19 cellular contexts compared by ENCODE assay signal in genomic region chr2:11177871-11178598, GRCh38. TPM values are rescaled to one million over a fixed set of nuclear protein-coding genes. Genes with fewer than 3 reads are reported as not detected.
DNase-seq lines count a peak whose midpoint lies in the region; ATAC-seq and TF ChIP-seq lines count a peak whose summit lies in the region.
"Had no signal": no experiment of that assay in that cellular context is flagged by ENCODE, and none has a peak within 500 bp of the region (broad histone marks: within the 10 kb centered on the region; RNA-seq: fewer than 3 reads in every experiment).

No MANE protein-coding gene starts in this region.

- H4K20me1 ChIP-seq in OCI-LY7 (ENCODE audit: insufficient read depth, low read length), result no peaks in the 10 kb centered on the region

- no peak overlapping the region for H3K4me3 Mint-ChIP-seq in T-helper 2 cell treated with Interferon-gamma antibody and Interleukin-4, amounts not matched to agents 5 μg/mL and 100 μg/mL, for 36 hours
- no peak overlapping the region for H3K4me3 Mint-ChIP-seq in activated CD8-positive, alpha-beta T cell treated with anti-CD3 and anti-CD28 coated beads, Interleukin-2, amount 10 ng/mL, durations not matched to agents 7 days and 5 days
- H3K4me3 Mint-ChIP-seq: CD14-positive monocyte had no signal

- CTCF ChIA-PET in OCI-LY7 (lab: Charles Lee; ENCODE audit: unreplicated experiment), result no interaction called here
- CTCF ChIA-PET in activated CD8-positive, alpha-beta T cell treated with anti-CD3 and anti-CD28 coated beads, Interleukin-2, amount 10 ng/mL, durations not matched to agents 7 days and 5 days (lab: Charles Lee), result no interaction called here

- BruUV-seq in OCI-LY7 (replicated peaks; lab: Mats Ljungman, UMichigan), result TSS peak; percentile 59

- DNase-seq in DMS79 treated with DMSO at 0.1 percent for 48 hours (lab: John Stamatoyannopoulos, UW) (peak; percentile 80), M059J (ENCODE audit: low read depth) (peak; percentile 15), OCI-LY7 (ENCODE audit: low spot score) (no peak), fibroblast of peridontal ligament (ENCODE audit: extremely low read depth) (peak; percentile 21)
- DNase-seq in T-helper 2 cell treated with Interferon-gamma antibody and Interleukin-4, amounts not matched to agents 5 μg/mL and 100 μg/mL, for 36 hours (ENCODE audit: low spot score), result no peak
- no peak for DNase-seq in activated CD8-positive, alpha-beta T cell treated with anti-CD3 and anti-CD28 coated beads, Interleukin-2, amount 10 ng/mL, durations not matched to agents 7 days and 5 days
- DNase-seq: activated CD4-positive, CD25-positive, alpha-beta regulatory T cell treated with anti-CD3 and anti-CD28 coated beads, Interleukin-2, amount 50 U/mL, for 72 hours; activated CD8-positive, alpha-beta memory T cell treated with anti-CD3 and anti-CD28 coated beads, Interleukin-2, amount 50 U/mL, for 48 hours; activated naive CD4-positive, alpha-beta T cell treated with Interleukin-2 at 50 U/mL for 16 hours; body of pancreas; dorsolateral prefrontal cortex; GM23248; NCI-H1048; NCI-H526 treated with DMSO at 0.1 percent for 48 hours; occipital lobe; stimulated activated CD4-positive, alpha-beta T cell treated with anti-CD3 and anti-CD28 coated beads, Interleukin-2, amount 100 ng/mL, for 48 hours had no signal

- H3K4me2 ChIP-seq in OCI-LY7 (ENCODE audit: low read length), result no peak overlapping the region

- ATAC-seq in HG02840 (IDR thresholded peaks at IDR 0.05; ENCODE audit: low FRiP score, unreplicated experiment), result no peak
- ATAC-seq in activated CD8-positive, alpha-beta T cell treated with anti-CD3 and anti-CD28 coated beads, Interleukin-2, amount 10 ng/mL, durations not matched to agents 7 days and 5 days, result no peak
- ATAC-seq: body of pancreas, sciatic nerve had no signal

- no peaks in the 10 kb centered on the region for H3K9me3 Mint-ChIP-seq in T-helper 2 cell treated with Interferon-gamma antibody and Interleukin-4, amounts not matched to agents 5 μg/mL and 100 μg/mL, for 36 hours
- no peaks in the 10 kb centered on the region for H3K9me3 Mint-ChIP-seq in activated CD8-positive, alpha-beta T cell treated with anti-CD3 and anti-CD28 coated beads, Interleukin-2, amount 10 ng/mL, durations not matched to agents 7 days and 5 days (ENCODE audit: insufficient read depth)

- H3K36me3 ChIP-seq in OCI-LY7 (ENCODE audit: insufficient read depth, low read length), result peaks cover 3% of the 10 kb centered on the region; the same call in 1 of the 2 replicates

- no peaks in the 10 kb centered on the region for H3K9me3 ChIP-seq in OCI-LY7 (ENCODE audit: low read length)
- H3K9me3 ChIP-seq: body of pancreas had no signal

- TF ChIP-seq CTCF in OCI-LY7 (conservative IDR thresholded peaks at IDR 0.05; ENCODE audit: low read length), result no peak

- H3K36me3 Mint-ChIP-seq in T-helper 2 cell treated with Interferon-gamma antibody and Interleukin-4, amounts not matched to agents 5 μg/mL and 100 μg/mL, for 36 hours (ENCODE audit: low read depth), result peaks cover 2% of the 10 kb centered on the region
- H3K36me3 Mint-ChIP-seq in activated CD8-positive, alpha-beta T cell treated with anti-CD3 and anti-CD28 coated beads, Interleukin-2, amount 10 ng/mL, durations not matched to agents 7 days and 5 days (ENCODE audit: low read depth), result peaks cover 3% of the 10 kb centered on the region

- H2AFZ ChIP-seq in OCI-LY7 (ENCODE audit: low read length), result no peak overlapping the region
- H2AFZ ChIP-seq: GM23248 had no signal

- POLR2A ChIA-PET in OCI-LY7 (lab: Charles Lee), result interaction anchor here (0.7 to 1.2 kb wide), 4 partner anchors 9 to 432 kb away, joined by 3 to 5 read pairs (median 3); no protein-coding TSS in a partner anchor
- POLR2A ChIA-PET in activated CD8-positive, alpha-beta T cell treated with anti-CD3 and anti-CD28 coated beads, Interleukin-2, amount 10 ng/mL, durations not matched to agents 7 days and 5 days (lab: Charles Lee), result interaction anchor here (0.7 kb wide), 1 partner anchor 38 kb away, joined by 3 read pairs; no protein-coding TSS in a partner anchor

- no peaks in the 10 kb centered on the region for H3K79me2 ChIP-seq in OCI-LY7 (ENCODE audit: insufficient read depth, low read depth, low read length)

- peaks cover 11% of the 10 kb centered on the region for H3K4me1 Mint-ChIP-seq in T-helper 2 cell treated with Interferon-gamma antibody and Interleukin-4, amounts not matched to agents 5 μg/mL and 100 μg/mL, for 36 hours (ENCODE audit: low read depth)
- H3K4me1 Mint-ChIP-seq in activated CD8-positive, alpha-beta T cell treated with anti-CD3 and anti-CD28 coated beads, Interleukin-2, amount 10 ng/mL, durations not matched to agents 7 days and 5 days (ENCODE audit: low read depth), result peaks cover 12% of the 10 kb centered on the region

- H3K4me3 ChIP-seq in OCI-LY7 (ENCODE audit: low read depth, low read length, poor library complexity, severe bottlenecking), result no peak overlapping the region
- H3K4me3 ChIP-seq: body of pancreas, dorsolateral prefrontal cortex, GM23248 had no signal

- H3K4me1 ChIP-seq in OCI-LY7 (ENCODE audit: insufficient read depth, low read length, poor library complexity, severe bottlenecking), result no peaks in the 10 kb centered on the region
- H3K4me1 ChIP-seq: body of pancreas had no signal

- intact Hi-C loops in OCI-LY7 (cut with micrococcal nuclease; ENCODE audit: unreplicated experiment), result no loop called here

- no peaks in the 10 kb centered on the region for H3K27me3 Mint-ChIP-seq in T-helper 2 cell treated with Interferon-gamma antibody and Interleukin-4, amounts not matched to agents 5 μg/mL and 100 μg/mL, for 36 hours (ENCODE audit: low read depth)
- H3K27me3 Mint-ChIP-seq in activated CD8-positive, alpha-beta T cell treated with anti-CD3 and anti-CD28 coated beads, Interleukin-2, amount 10 ng/mL, durations not matched to agents 7 days and 5 days (ENCODE audit: low read depth), result no peaks in the 10 kb centered on the region

- no peak overlapping the region for H3K27ac Mint-ChIP-seq in T-helper 2 cell treated with Interferon-gamma antibody and Interleukin-4, amounts not matched to agents 5 μg/mL and 100 μg/mL, for 36 hours
- no peak overlapping the region for H3K27ac Mint-ChIP-seq in activated CD8-positive, alpha-beta T cell treated with anti-CD3 and anti-CD28 coated beads, Interleukin-2, amount 10 ng/mL, durations not matched to agents 7 days and 5 days

- no peaks in the 10 kb centered on the region for H3K9me2 ChIP-seq in OCI-LY7 (ENCODE audit: insufficient read depth, low read length)

- no peak overlapping the region for H3K27ac ChIP-seq in OCI-LY7 (ENCODE audit: low read depth, low read length, poor library complexity, severe bottlenecking)
- H3K27ac ChIP-seq: body of pancreas, GM23248 had no signal

RNA-seq across cellular contexts. Expression of gene SLC66A3, which starts 22.8 kb away (rescaled TPM):
- 23.3 and 24.1 TPM in 2 replicates for total RNA-seq in M059J (2014; rRNA removed; shearing (Covaris generic))
- 5.4 and 6.0 TPM in 2 replicates for total RNA-seq in OCI-LY7 (2014; rRNA removed; shearing (Covaris generic))
- total RNA-seq in OCI-LY7 (2022), result 8.5 and 10.0 TPM in 2 replicates
- total RNA-seq in activated CD8-positive, alpha-beta T cell treated with anti-CD3 and anti-CD28 coated beads, Interleukin-2, amount 10 ng/mL, durations not matched to agents 7 days and 5 days, result 10 to 100 TPM; 14.3 to 16.9 TPM

Comparison
In these comparisons a context has a peak if more than half of its experiments do, and no peak if none do; other contexts are left out.
1. DNase-seq: peak in DMS79 treated with DMSO at 0.1 percent for 48 hours (single experiment), M059J (single experiment) and fibroblast of peridontal ligament (single experiment); none in OCI-LY7 (single experiment), T-helper 2 cell treated with Interferon-gamma antibody and Interleukin-4, amounts not matched to agents 5 μg/mL and 100 μg/mL, for 36 hours (single experiment) and activated CD8-positive, alpha-beta T cell treated with anti-CD3 and anti-CD28 coated beads, Interleukin-2, amount 10 ng/mL, durations not matched to agents 7 days and 5 days (single experiment).